Comparison of ENCODE assay signal across 6 cellular contexts in the genomic region with DNA sequence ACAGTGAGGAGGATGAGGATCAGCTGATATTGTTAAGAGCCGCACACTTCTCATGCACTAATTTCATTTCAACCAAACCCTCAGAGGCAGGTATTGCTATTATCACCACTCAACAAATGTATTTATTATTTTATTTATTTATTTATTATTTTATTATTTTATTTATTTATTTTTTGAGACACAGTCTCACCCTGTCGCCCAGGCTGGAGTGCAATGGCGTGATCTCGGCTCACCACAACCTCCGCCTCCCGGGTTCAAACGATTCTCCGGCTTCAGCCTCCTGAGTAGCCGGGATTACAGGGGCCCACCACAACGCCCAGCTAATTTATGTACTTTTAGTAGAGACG. TPM values are rescaled to one million over a fixed set of nuclear protein-coding genes. Genes with fewer than 3 reads are reported as not detected.
DNase-seq lines count a peak whose midpoint lies in the region; ATAC-seq, FAIRE-seq and TF ChIP-seq lines count a peak whose summit lies in the region.
"Not testable (repeated sequence)": the region's sequence is repeated elsewhere in the genome, so short reads cannot be mapped to it uniquely, and the experiment has no call there.

No MANE protein-coding gene starts in this region.

- peaks cover 55% of the 10 kb centered on the region for H4K20me1 ChIP-seq in astrocyte (ENCODE audit: insufficient read depth, low read length)

- peak overlapping the region; percentile 93 for H3K4me2 ChIP-seq in astrocyte (ENCODE audit: low read length)

- H3K9me3 Mint-ChIP-seq in astrocyte (ENCODE audit: unreplicated experiment); naive thymus-derived CD4-positive, alpha-beta T cell: not testable (repeated sequence)

- H3K27me3 ChIP-seq in astrocyte (ENCODE audit: insufficient read depth, low read length); foreskin keratinocyte; naive thymus-derived CD4-positive, alpha-beta T cell (ENCODE audit: control insufficient read depth in 2 of 2, insufficient read depth in 2 of 2, low read length in 2 of 2); testis: not testable (repeated sequence)

- not testable (repeated sequence) for H2AFZ ChIP-seq in astrocyte (ENCODE audit: low read depth, low read length)

- TF ChIP-seq POLR2A in testis (IDR thresholded peaks at IDR 0.05), result not testable (repeated sequence)

- TF ChIP-seq CTCF in RWPE1 (conservative IDR thresholded peaks at IDR 0.05; ENCODE audit: low read depth); astrocyte (IDR thresholded peaks at IDR 0.05; ENCODE audit: insufficient read depth, low read depth, low read length); foreskin keratinocyte (conservative IDR thresholded peaks at IDR 0.05); testis (IDR thresholded peaks at IDR 0.05): not testable (repeated sequence)

- ATAC-seq in foreskin keratinocyte, result not testable (repeated sequence)
- ATAC-seq in naive thymus-derived CD4-positive, alpha-beta T cell, result peak; percentile 61

- DNase-seq in RWPE1 (ENCODE audit: low spot score); astrocyte (ENCODE audit: low read depth); foreskin keratinocyte; naive thymus-derived CD4-positive, alpha-beta T cell; testis: not testable (repeated sequence)

- H3K36me3 ChIP-seq in astrocyte (ENCODE audit: insufficient read depth, low read length), result peaks cover 17% of the 10 kb centered on the region
- not testable (repeated sequence) for H3K36me3 ChIP-seq in naive thymus-derived CD4-positive, alpha-beta T cell (ENCODE audit: control insufficient read depth in 2 of 3, insufficient read depth in 3 of 3, low read length in 3 of 3); testis (ENCODE audit: low read depth, missing control alignments)

- intact Hi-C loops in naive thymus-derived CD4-positive, alpha-beta T cell (cut with micrococcal nuclease), result loop anchor here (1.0 to 10.0 kb wide), 12 partner anchors 9 to 453 kb away; a partner anchor contains a TSS
- intact Hi-C loops in testis (cut with DNase I; ENCODE audit: low total_unique reads), result not testable (repeated sequence)

- H3K4me3 Mint-ChIP-seq in astrocyte (ENCODE audit: unreplicated experiment), result peak overlapping the region; percentile 80
- peak overlapping the region; percentile 82 to 99 (median 91) for H3K4me3 Mint-ChIP-seq in naive thymus-derived CD4-positive, alpha-beta T cell

- H3K27ac ChIP-seq in RWPE1, result peak overlapping the region; percentile 98
- H3K27ac ChIP-seq in astrocyte (ENCODE audit: low read depth, low read length), result peak overlapping the region; percentile 54
- peak overlapping the region; percentile 83 for H3K27ac ChIP-seq in foreskin keratinocyte
- H3K27ac ChIP-seq in naive thymus-derived CD4-positive, alpha-beta T cell (ENCODE audit: low read depth, low read length), result peak overlapping the region; percentile 99
- H3K27ac ChIP-seq in testis, result peak overlapping the region; percentile 88 to 92

- not testable (repeated sequence) for H3K27me3 Mint-ChIP-seq in astrocyte (ENCODE audit: low read depth, unreplicated experiment); naive thymus-derived CD4-positive, alpha-beta T cell

- WGBS in testis, 2 donors, result 66 to 69% methylated on average over 11 of the region's 11 CpGs

- peaks cover 28% of the 10 kb centered on the region for H3K79me2 ChIP-seq in astrocyte (ENCODE audit: insufficient read depth, low read length)

- not testable (repeated sequence) for H3K36me3 Mint-ChIP-seq in astrocyte (ENCODE audit: low read depth, unreplicated experiment)
- peaks cover 0 to 10% (median 0%) of the 10 kb centered on the region in 5 donors for H3K36me3 Mint-ChIP-seq in naive thymus-derived CD4-positive, alpha-beta T cell

- CTCF ChIA-PET in RWPE1 (lab: Yijun Ruan, JAX), result not testable (repeated sequence)
- CTCF ChIA-PET in naive thymus-derived CD4-positive, alpha-beta T cell (lab: Charles Lee), result interaction anchor here (0.6 to 13.7 kb wide), 3 partner anchors 16 to 40 kb away, joined by 3 to 254 read pairs (median 3); a partner anchor contains a TSS

- POLR2A ChIA-PET in RWPE1 (lab: Yijun Ruan, JAX; ENCODE audit: low non-redundant PET), result not testable (repeated sequence)
- POLR2A ChIA-PET in naive thymus-derived CD4-positive, alpha-beta T cell (lab: Charles Lee), result interaction anchor here (1.0 to 10.0 kb wide), 15 partner anchors 8 to 72 kb away, joined by 3 to 142 read pairs (median 9); a partner anchor contains a TSS

- peak overlapping the region; percentile 77 for H3K9ac ChIP-seq in astrocyte (ENCODE audit: low read length)

- H3K4me3 ChIP-seq in GM08714 (ENCODE audit: low read length) (peak overlapping the region; percentile 43; the same call in 1 of the 2 replicates), astrocyte (ENCODE audit: insufficient read depth, low read depth, low read length) (peak overlapping the region; percentile 83), testis (peak overlapping the region; percentile 57 to 69)
- H3K4me3 ChIP-seq in naive thymus-derived CD4-positive, alpha-beta T cell (ENCODE audit: low read length), result peak overlapping the region; percentile 60

- FAIRE-seq in astrocyte (lab: Jason Lieb, UNC), result not testable (repeated sequence)

- H3K9me3 ChIP-seq in astrocyte (ENCODE audit: insufficient read depth, low read depth, low read length); naive thymus-derived CD4-positive, alpha-beta T cell (ENCODE audit: control insufficient read depth in 2 of 3, low read length in 3 of 3); testis: not testable (repeated sequence)

- H3K4me1 Mint-ChIP-seq in astrocyte (ENCODE audit: low read depth, unreplicated experiment), result peaks cover 16% of the 10 kb centered on the region
- H3K4me1 Mint-ChIP-seq in naive thymus-derived CD4-positive, alpha-beta T cell, result peaks cover 8 to 61% (median 54%) of the 10 kb centered on the region in 7 donors

- peaks cover 26% of the 10 kb centered on the region for H3K4me1 ChIP-seq in astrocyte (ENCODE audit: insufficient read depth, low read length)
- not testable (repeated sequence) for H3K4me1 ChIP-seq in foreskin keratinocyte
- H3K4me1 ChIP-seq in naive thymus-derived CD4-positive, alpha-beta T cell (ENCODE audit: control insufficient read depth in 2 of 2, insufficient read depth in 2 of 2, low read length in 2 of 2), result peaks cover 29 to 30% of the 10 kb centered on the region in 2 donors
- peaks cover 39% of the 10 kb centered on the region for H3K4me1 ChIP-seq in testis

- H3K27ac Mint-ChIP-seq in astrocyte (ENCODE audit: unreplicated experiment), result peak overlapping the region; percentile 28
- peak overlapping the region; percentile 94 to 100 (median 100) for H3K27ac Mint-ChIP-seq in naive thymus-derived CD4-positive, alpha-beta T cell

RNA-seq across cellular contexts. Expression of a gene that starts 2.2 kb away (rescaled TPM):
- total RNA-seq in astrocyte (240 and 260 TPM in 2 replicates), foreskin keratinocyte (2,399 and 2,773 TPM in 2 replicates), testis (100 to 1,000 TPM; 466 to 960 TPM)
- polyA plus RNA-seq in foreskin keratinocyte (3,861 and 5,401 TPM in 2 replicates), testis (ENCODE audit: insufficient read depth, low read depth, low replicate concordance) (681 TPM)
- total RNA-seq in naive thymus-derived CD4-positive, alpha-beta T cell, result 100 to 1,000 TPM in 2 of 5 experiments, 10 to 100 TPM in 3; 23.6 to 969 (median 54.4) TPM
- 10 to 100 TPM; 22.9 to 30.5 TPM for polyA plus RNA-seq in naive thymus-derived CD4-positive, alpha-beta T cell

RNA-seq across cellular contexts. Expression of a gene that starts 8.5 kb away (rescaled TPM):
- total RNA-seq in astrocyte (17.9 and 18.1 TPM in 2 replicates), foreskin keratinocyte (31.1 and 33.2 TPM in 2 replicates), testis (10 to 100 TPM; 46.6 to 51.2 TPM)
- polyA plus RNA-seq in foreskin keratinocyte (44.9 and 46.9 TPM in 2 replicates), testis (ENCODE audit: insufficient read depth, low read depth, low replicate concordance) (76.2 TPM)
- 10 to 100 TPM; 32.8 to 52.5 (median 45.3) TPM for total RNA-seq in naive thymus-derived CD4-positive, alpha-beta T cell
- 10 to 100 TPM; 42.7 to 48.6 TPM for polyA plus RNA-seq in naive thymus-derived CD4-positive, alpha-beta T cell

RNA-seq across cellular contexts. Expression of a gene that starts 19.1 kb away (rescaled TPM):
- total RNA-seq in astrocyte, result 18.9 and 22.4 TPM in 2 replicates
- 9.7 and 10.2 TPM in 2 replicates for total RNA-seq in foreskin keratinocyte
- polyA plus RNA-seq in foreskin keratinocyte, result 12.5 and 13.3 TPM in 2 replicates
- 10 to 100 TPM in 1 of 5 experiments, 1 to 10 TPM in 4; 3.9 to 27.4 (median 7.5) TPM for total RNA-seq in naive thymus-derived CD4-positive, alpha-beta T cell
- polyA plus RNA-seq in naive thymus-derived CD4-positive, alpha-beta T cell, result 1 to 10 TPM; 1.9 to 3.6 TPM
- total RNA-seq in testis, result 100 to 1,000 TPM in 1 of 2 donors, 10 to 100 TPM in 1; 95.7 to 117 TPM
- polyA plus RNA-seq in testis (ENCODE audit: insufficient read depth, low read depth, low replicate concordance), result 51.9 TPM

RNA-seq across cellular contexts. Expression of a gene that starts 19.2 kb away (rescaled TPM):
- total RNA-seq in astrocyte (40.6 and 41.5 TPM in 2 replicates), foreskin keratinocyte (35.1 and 36.7 TPM in 2 replicates), testis (10 to 100 TPM; 74.0 to 80.2 TPM)
- polyA plus RNA-seq in foreskin keratinocyte (23.6 and 26.8 TPM in 2 replicates), testis (ENCODE audit: insufficient read depth, low read depth, low replicate concordance) (52.9 TPM)
- 10 to 100 TPM; 15.0 to 43.0 (median 25.7) TPM for total RNA-seq in naive thymus-derived CD4-positive, alpha-beta T cell
- polyA plus RNA-seq in naive thymus-derived CD4-positive, alpha-beta T cell, result 10 to 100 TPM in 1 of 2 donors, 1 to 10 TPM in 1; 6.7 to 15.4 TPM

RNA-seq across cellular contexts. Expression of a gene that starts 38.1 kb away (rescaled TPM):
- 26.5 and 31.6 TPM in 2 replicates for total RNA-seq in astrocyte
- total RNA-seq in foreskin keratinocyte, result 48.6 and 51.5 TPM in 2 replicates
- polyA plus RNA-seq in foreskin keratinocyte, result 61.9 and 71.5 TPM in 2 replicates
- total RNA-seq in naive thymus-derived CD4-positive, alpha-beta T cell, result 100 to 1,000 TPM in 2 of 5 experiments, 10 to 100 TPM in 3; 66.4 to 157 (median 89.2) TPM
- 10 to 100 TPM; 12.9 to 23.0 TPM for polyA plus RNA-seq in naive thymus-derived CD4-positive, alpha-beta T cell
- total RNA-seq in testis, result 10 to 100 TPM; 15.7 to 23.6 TPM
- polyA plus RNA-seq in testis (ENCODE audit: insufficient read depth, low read depth, low replicate concordance), result 11.9 TPM
